In genomic region chr19:6022570-6023049, GRCh38 we compare ENCODE assay signal across 9 cellular contexts. TPM values are rescaled to one million over a fixed set of nuclear protein-coding genes. Genes with fewer than 3 reads are reported as not detected.
DNase-seq lines count a peak whose midpoint lies in the region; ATAC-seq, FAIRE-seq and TF ChIP-seq lines count a peak whose summit lies in the region.
"Had no signal": no experiment of that assay in that cellular context is flagged by ENCODE, and none has a peak within 500 bp of the region (broad histone marks: within the 10 kb centered on the region; RNA-seq: fewer than 3 reads in every experiment).

No MANE protein-coding gene starts in this region.

- H3K4me2 ChIP-seq in H9 (ENCODE audit: insufficient read depth, insufficient read length, low read length) = no peak overlapping the region
- H3K4me2 ChIP-seq in astrocyte (ENCODE audit: low read length) = peak overlapping the region; percentile 68
- H3K4me2 ChIP-seq in HepG2 (ENCODE audit: low read depth, low read length) = peak overlapping the region; percentile 96

- BruUV-seq in HepG2 (replicated peaks; lab: Mats Ljungman, UMichigan) = no TSS peak

- in situ Hi-C loops in HepG2 (cut with HindIII; ENCODE audit: extremely low pct_ligation_motif_present, low pct_unique_long_range_greater_than_20kb) = loop anchor here (5.0 kb wide), 2 partner anchors 35 to 220 kb away; no protein-coding TSS in a partner anchor

- H3K27me3 Mint-ChIP-seq in H9 (ENCODE audit: low read depth) (peaks cover 53% of the 10 kb centered on the region), astrocyte (ENCODE audit: low read depth, unreplicated experiment) (peaks cover 14% of the 10 kb centered on the region)
- peaks cover 55% of the 10 kb centered on the region for H3K27me3 Mint-ChIP-seq in stimulated activated memory B cell treated with anti-CD40 and anti-IgM and Interleukin-4, amounts not matched to agents 10 μg/mL and 1 μg/mL and 100 μg/mL, for 72 hours

- CTCF ChIA-PET in HepG2 (lab: Yijun Ruan, JAX; ENCODE audit: low intra/inter-chr PET ratio, low total read pairs) = interaction anchor here (1.0 to 3.8 kb wide), 5 partner anchors 25 to 219 kb away, joined by 3 to 49 read pairs (median 8); no protein-coding TSS in a partner anchor

- H3K23ac ChIP-seq in H9 (ENCODE audit: insufficient read length, low read depth, low read length) = no peak overlapping the region

- H3K36me3 ChIP-seq in astrocyte (ENCODE audit: insufficient read depth, low read length) = no peaks in the 10 kb centered on the region
- no peaks in the 10 kb centered on the region for H3K36me3 ChIP-seq in HepG2 (replicated peaks in 1 of 2; ENCODE audit: control insufficient read depth in 1 of 2, insufficient read depth in 2 of 2, low read length in 2 of 2)
- no peaks in the 10 kb centered on the region for H3K36me3 ChIP-seq in ovary

- TF ChIP-seq POLR2A in HepG2 (IDR thresholded peaks at IDR 0.05; ENCODE audit: insufficient read depth in 1 of 2, low read depth in 2 of 2, low read length in 2 of 2) (no peak), ovary (IDR thresholded peaks at IDR 0.05) (no peak)

- H3K79me2 ChIP-seq in H9 (ENCODE audit: insufficient read depth, low read length) (no peaks in the 10 kb centered on the region), astrocyte (ENCODE audit: insufficient read depth, low read length) (no peaks in the 10 kb centered on the region), HepG2 (ENCODE audit: insufficient read depth, low read length) (no peaks in the 10 kb centered on the region)

- H2BK15ac ChIP-seq in H9 (ENCODE audit: low read depth, low read length) = no peak overlapping the region

- H3K4me1 Mint-ChIP-seq in H9 = peaks cover 9 to 28% of the 10 kb centered on the region in 2 experiments; a peak in 3 of 4 replicates
- H3K4me1 Mint-ChIP-seq in astrocyte (ENCODE audit: low read depth, unreplicated experiment) = peaks cover 16% of the 10 kb centered on the region
- H3K4me1 Mint-ChIP-seq in stimulated activated memory B cell treated with anti-CD40 and anti-IgM and Interleukin-4, amounts not matched to agents 10 μg/mL and 1 μg/mL and 100 μg/mL, for 72 hours = peaks cover 21% of the 10 kb centered on the region

- TF ChIP-seq EP300 in HepG2 (IDR thresholded peaks at IDR 0.05; ENCODE audit: low read depth in 2 of 2, low read length in 2 of 2) (no peak), HepG2 (CRISPR knock-in tag; IDR thresholded peaks at IDR 0.05; ENCODE audit: borderline replicate concordance) (no peak), ovary (IDR thresholded peaks at IDR 0.05) (no peak)

- no peak overlapping the region for H3K14ac ChIP-seq in H9 (ENCODE audit: insufficient read depth, low read length)

- FAIRE-seq in astrocyte (lab: Jason Lieb, UNC) (no peak), HepG2 (lab: Jason Lieb, UNC) (no peak)
- FAIRE-seq: D721Med had no signal

- peak; percentile 29; the same call in 1 of the 3 replicates for TF ChIP-seq CTCF in H9 (conservative IDR thresholded peaks at IDR 0.05)
- no peak for TF ChIP-seq CTCF in astrocyte (IDR thresholded peaks at IDR 0.05; ENCODE audit: insufficient read depth, low read depth, low read length)
- no peak for TF ChIP-seq CTCF in HepG2 (CRISPR knock-in tag; IDR thresholded peaks at IDR 0.05)
- TF ChIP-seq CTCF in ovary (IDR thresholded peaks at IDR 0.05) = no peak

- no peaks in the 10 kb centered on the region for H3K9me3 ChIP-seq in H9 (ENCODE audit: control insufficient read depth, low read depth, low read length)
- no peaks in the 10 kb centered on the region for H3K9me3 ChIP-seq in astrocyte (ENCODE audit: insufficient read depth, low read depth, low read length)
- H3K9me3 ChIP-seq in HepG2 (ENCODE audit: low read length) = no peaks in the 10 kb centered on the region
- no peaks in the 10 kb centered on the region for H3K9me3 ChIP-seq in ovary
- H3K9me3 ChIP-seq: Peyer's patch had no signal

- H4K20me1 ChIP-seq in H9 (ENCODE audit: control insufficient read depth, insufficient read depth, insufficient read length) = no peaks in the 10 kb centered on the region
- H4K20me1 ChIP-seq in astrocyte (ENCODE audit: insufficient read depth, low read length) = peaks cover 3% of the 10 kb centered on the region
- no peaks in the 10 kb centered on the region for H4K20me1 ChIP-seq in HepG2 (ENCODE audit: insufficient read depth, low read length)

- H3K4me3 Mint-ChIP-seq in H9 = no peak overlapping the region
- no peak overlapping the region for H3K4me3 Mint-ChIP-seq in astrocyte (ENCODE audit: unreplicated experiment)
- no peak overlapping the region for H3K4me3 Mint-ChIP-seq in stimulated activated memory B cell treated with anti-CD40 and anti-IgM and Interleukin-4, amounts not matched to agents 10 μg/mL and 1 μg/mL and 100 μg/mL, for 72 hours

- H4K8ac ChIP-seq in H9 (replicated peaks; ENCODE audit: insufficient read length, low read depth, low read length) = no peak overlapping the region

- H3K23me2 ChIP-seq in H9 (ENCODE audit: insufficient read length, low read depth, low read length, poor library complexity, severe bottlenecking) = no peaks in the 10 kb centered on the region

- H2AFZ ChIP-seq in H9 (ENCODE audit: low read length) (no peak overlapping the region), astrocyte (ENCODE audit: low read depth, low read length) (peak overlapping the region; percentile 76), HepG2 (ENCODE audit: low read length) (no peak overlapping the region)

- H3K27ac ChIP-seq in H9 (ENCODE audit: insufficient read length, low read depth, low read length) (no peak overlapping the region), astrocyte (ENCODE audit: low read depth, low read length) (peak overlapping the region; percentile 32), HepG2 (ENCODE audit: extremely low read length, insufficient read depth, low read length) (no peak overlapping the region), ovary (no peak overlapping the region)
- H3K27ac ChIP-seq: Peyer's patch had no signal

- H3K9me3 Mint-ChIP-seq in H9 = no peaks in the 10 kb centered on the region; a peak in 1 of 5 replicates
- H3K9me3 Mint-ChIP-seq in astrocyte (ENCODE audit: unreplicated experiment) = no peaks in the 10 kb centered on the region
- H3K9me3 Mint-ChIP-seq in stimulated activated memory B cell treated with anti-CD40 and anti-IgM and Interleukin-4, amounts not matched to agents 10 μg/mL and 1 μg/mL and 100 μg/mL, for 72 hours = no peaks in the 10 kb centered on the region

- no peaks in the 10 kb centered on the region for H3K36me3 Mint-ChIP-seq in H9 (ENCODE audit: insufficient read depth in 1 of 3, low read depth in 3 of 3)
- H3K36me3 Mint-ChIP-seq in astrocyte (ENCODE audit: low read depth, unreplicated experiment) = no peaks in the 10 kb centered on the region
- H3K36me3 Mint-ChIP-seq in stimulated activated memory B cell treated with anti-CD40 and anti-IgM and Interleukin-4, amounts not matched to agents 10 μg/mL and 1 μg/mL and 100 μg/mL, for 72 hours = no peaks in the 10 kb centered on the region

- H3K4me1 ChIP-seq in H9 (ENCODE audit: insufficient read depth, low read length) (no peaks in the 10 kb centered on the region), astrocyte (ENCODE audit: insufficient read depth, low read length) (peaks cover 13% of the 10 kb centered on the region), HepG2 (ENCODE audit: insufficient read depth, low read length) (peaks cover 52% of the 10 kb centered on the region), ovary (ENCODE audit: insufficient read depth) (peaks cover 3% of the 10 kb centered on the region)
- H3K4me1 ChIP-seq: Peyer's patch had no signal

- no peak overlapping the region for H4K91ac ChIP-seq in H9 (ENCODE audit: insufficient read length, low read depth, low read length)

- H2BK12ac ChIP-seq in H9 (ENCODE audit: insufficient read length, low read depth, low read length) = no peak overlapping the region

- H3K79me1 ChIP-seq in H9 (ENCODE audit: insufficient read depth, low read depth, low read length, poor library complexity, severe bottlenecking) = no peaks in the 10 kb centered on the region

- no peak overlapping the region for H2AK5ac ChIP-seq in H9 (ENCODE audit: insufficient read length, low read length)

- no CpG with 5 or more reads among the region's 16 CpGs for WGBS in H9 (ENCODE audit: extremely low coverage, insufficient read length, low lambda C conversion rate)
- WGBS in HepG2 (ENCODE audit: low lambda C conversion rate) = 50% methylated on average over 14 of the region's 16 CpGs
- WGBS in ovary, 3 donors = 72 to 73% (median 72%) methylated on average over 16 of the region's 16 CpGs

- H2BK120ac ChIP-seq in H9 (ENCODE audit: low read depth, low read length, poor library complexity, severe bottlenecking) = no peak overlapping the region

- no peak for TF ChIP-seq RAD21 in HepG2 (CRISPR knock-in tag; IDR thresholded peaks at IDR 0.05)

- H2BK5ac ChIP-seq in H9 (ENCODE audit: insufficient read length, low read length) = no peak overlapping the region

- ATAC-seq in HepG2 = peak; percentile 18
- no peak for ATAC-seq in stimulated activated memory B cell treated with anti-CD40 and anti-IgM and Interleukin-4, amounts not matched to agents 10 μg/mL and 1 μg/mL and 100 μg/mL, for 72 hours
- no peak for ATAC-seq in GM19395 (IDR thresholded peaks at IDR 0.05; ENCODE audit: unreplicated experiment)

- H3K27me3 ChIP-seq in H9 (ENCODE audit: insufficient read depth, low read length) (no peaks in the 10 kb centered on the region; the same call in 1 of the 2 replicates), astrocyte (ENCODE audit: insufficient read depth, low read length) (no peaks in the 10 kb centered on the region), HepG2 (ENCODE audit: control insufficient read depth in 1 of 2, insufficient read depth in 2 of 2, low read length in 2 of 2) (peaks cover 4 to 34% of the 10 kb centered on the region in 2 experiments), ovary (no peaks in the 10 kb centered on the region)
- H3K27me3 ChIP-seq: Peyer's patch had no signal

- no peak overlapping the region for H3K4ac ChIP-seq in H9 (ENCODE audit: low read depth, low read length)

- H3K4me3 ChIP-seq in astrocyte (ENCODE audit: insufficient read depth, low read depth, low read length) (no peak overlapping the region), HepG2 (replicated peaks in 1 of 3; ENCODE audit: insufficient read depth in 1 of 3, low read depth in 2 of 3, low read length in 3 of 3) (peak overlapping the region in 1 of 3 experiments; percentile 57; a peak in 1 of 6 replicates), ovary (no peak overlapping the region)
- H3K4me3 ChIP-seq: Peyer's patch had no signal

- no peak overlapping the region for H3K56ac ChIP-seq in H9 (ENCODE audit: insufficient read length, low read depth, low read length)

- intact Hi-C loops in HepG2 (cut with micrococcal nuclease; ENCODE audit: unreplicated experiment) = loop anchor here (1.0 to 10.0 kb wide), 2 partner anchors 35 to 218 kb away; partner anchors contain the start of gene NRTN
- intact Hi-C loops in ovary (cut with DNase I) = loop anchor here in 3 of 4 donors (5.0 to 10.0 kb wide), 2 partner anchors 35 to 238 kb away; partner anchors contain the start of gene PRR22 (in 1 of the 3)

- no peak overlapping the region for H4K5ac ChIP-seq in H9 (ENCODE audit: insufficient read length, low read depth, low read length)

- no peak for DNase-seq in H9
- DNase-seq in astrocyte (ENCODE audit: low read depth) = no peak
- DNase-seq in HepG2 (ENCODE audit: low spot score) = no peak
- DNase-seq in HCEC 1CT = no peak
- DNase-seq in ovary = no peak

- no peak overlapping the region for H3T11ph ChIP-seq in H9 (ENCODE audit: low read length)

- H3K9ac ChIP-seq in H9 (ENCODE audit: extremely low read depth, insufficient read length, low read length) (no peak overlapping the region), astrocyte (ENCODE audit: low read length) (peak overlapping the region; percentile 29), HepG2 (ENCODE audit: insufficient read depth, low read depth, low read length) (no peak overlapping the region)

- H3K18ac ChIP-seq in H9 (ENCODE audit: insufficient read length, low read depth, low read length) = no peak overlapping the region

- POLR2A ChIA-PET in HepG2 (lab: Yijun Ruan, JAX) = interaction anchor here (0.8 to 1.8 kb wide), 8 partner anchors 28 to 218 kb away, joined by 3 to 8 read pairs (median 4); partner anchors contain the start of genes NDUFA11 and RANBP3

- H3K27ac Mint-ChIP-seq in H9 = 0 out of 7 replicates have a peak overlapping the region, but pooled peaks of 1 of the 3 experiments have one; percentile 67
- H3K27ac Mint-ChIP-seq in astrocyte (ENCODE audit: unreplicated experiment) = peak overlapping the region; percentile 62
- H3K27ac Mint-ChIP-seq in stimulated activated memory B cell treated with anti-CD40 and anti-IgM and Interleukin-4, amounts not matched to agents 10 μg/mL and 1 μg/mL and 100 μg/mL, for 72 hours = peak overlapping the region; percentile 17

- no peak overlapping the region for H2BK20ac ChIP-seq in H9 (ENCODE audit: low read depth, low read length, poor library complexity, severe bottlenecking)

RNA-seq across cellular contexts. Expression of gene RANBP3, which starts 44.7 kb away (rescaled TPM):
- total RNA-seq in H9 (2021) (86.5 and 89.9 TPM in 2 replicates), astrocyte (61.3 and 70.5 TPM in 2 replicates), HepG2 (2016; rRNA removed; fragmentation: Illumina TruSeq; extraction: Trizol) (37.2 and 39.5 TPM in 2 replicates), ovary (10 to 100 TPM; 56.2 to 88.4 (median 67.9) TPM)
- total RNA-seq in HepG2 (2016; cell fraction: cytosol; rRNA removed; fragmentation: Illumina TruSeq; extraction: Trizol; ENCODE audit: low read depth) = 15.1 and 18.2 TPM in 2 replicates
- total RNA-seq in HepG2 (2016; cell fraction: insoluble cytoplasmic fraction; rRNA removed; fragmentation: Illumina TruSeq; extraction: Trizol) = 27.1 and 40.8 TPM in 2 replicates
- 19.4 and 20.4 TPM in 2 replicates for total RNA-seq in HepG2 (2016; cell fraction: membrane; rRNA removed; fragmentation: Illumina TruSeq; extraction: Trizol)
- total RNA-seq in HepG2 (2016; cell fraction: nucleus; rRNA removed; fragmentation: Illumina TruSeq; extraction: Trizol) = 47.7 and 56.8 TPM in 2 replicates
- polyA plus RNA-seq in HepG2 (2011; rRNA removed) (149 and 151 TPM in 2 replicates), ovary (10 to 100 TPM; 54.0 to 72.9 TPM)
- polyA plus RNA-seq in HepG2 (2011; cell fraction: cytosol; rRNA removed) = 91.7 and 149 TPM in 2 replicates
- polyA plus RNA-seq in HepG2 (2011; cell fraction: nucleus; rRNA removed) = 233 and 293 TPM in 2 replicates
- polyA plus RNA-seq in HepG2 (2012) = 62.1 and 64.6 TPM in 2 replicates
- polyA plus RNA-seq in HepG2 (2016; cell fraction: cytosol; fragmentation: Illumina TruSeq; extraction: Trizol; ENCODE audit: low read depth) = 10.3 and 11.7 TPM in 2 replicates
- polyA plus RNA-seq in HepG2 (2016; cell fraction: insoluble cytoplasmic fraction; fragmentation: Illumina TruSeq; extraction: Trizol; ENCODE audit: low read depth) = 53.5 and 62.0 TPM in 2 replicates
- 18.2 and 24.3 TPM in 2 replicates for polyA plus RNA-seq in HepG2 (2016; cell fraction: membrane; fragmentation: Illumina TruSeq; extraction: Trizol; ENCODE audit: low read depth)
- polyA plus RNA-seq in HepG2 (2016; cell fraction: nucleus; fragmentation: Illumina TruSeq; extraction: Trizol; ENCODE audit: insufficient read depth, low read depth) = 127 and 170 TPM in 2 replicates
- polyA minus RNA-seq in HepG2 (2011; rRNA and poly(A)+ RNA removed; ENCODE audit: low replicate concordance) = 43.2 and 193 TPM in 2 replicates
- polyA minus RNA-seq in HepG2 (2011; cell fraction: cytosol; rRNA and poly(A)+ RNA removed) = 76.9 and 86.6 TPM in 2 replicates
- polyA minus RNA-seq in HepG2 (2011; cell fraction: nucleus; rRNA and poly(A)+ RNA removed) = 74.3 and 80.3 TPM in 2 replicates
